Comparison of ENCODE assay signal across 1 cellular context in genomic region chr16:30361180-30361579, GRCh38.
TF ChIP-seq lines count a peak whose summit lies in the region.

No MANE protein-coding gene starts in this region.

TF ChIP-seq in HEK293, 187 proteins besides CTCF, POLR2A, EP300 and RAD21 (continued from another document):
- TF ChIP-seq ZBTB6 (tag by site-specific recombination; IDR thresholded peaks at IDR 0.05), result no peak
- no peak for TF ChIP-seq PRDM6 (tag by site-specific recombination; IDR thresholded peaks at IDR 0.05)
- no peak for TF ChIP-seq ZNF792 (tag by site-specific recombination; IDR thresholded peaks at IDR 0.05)
- TF ChIP-seq PRDM1 (tag by site-specific recombination; IDR thresholded peaks at IDR 0.05), result peak; percentile 91
- TF ChIP-seq ZNF292 (tag by site-specific recombination; IDR thresholded peaks at IDR 0.05; ENCODE audit: borderline replicate concordance, low read depth), result no peak
TF ChIP-seq in HEK293: peak in this region for 2.
